1 cellular context compared by ENCODE assay signal in the genomic region with DNA sequence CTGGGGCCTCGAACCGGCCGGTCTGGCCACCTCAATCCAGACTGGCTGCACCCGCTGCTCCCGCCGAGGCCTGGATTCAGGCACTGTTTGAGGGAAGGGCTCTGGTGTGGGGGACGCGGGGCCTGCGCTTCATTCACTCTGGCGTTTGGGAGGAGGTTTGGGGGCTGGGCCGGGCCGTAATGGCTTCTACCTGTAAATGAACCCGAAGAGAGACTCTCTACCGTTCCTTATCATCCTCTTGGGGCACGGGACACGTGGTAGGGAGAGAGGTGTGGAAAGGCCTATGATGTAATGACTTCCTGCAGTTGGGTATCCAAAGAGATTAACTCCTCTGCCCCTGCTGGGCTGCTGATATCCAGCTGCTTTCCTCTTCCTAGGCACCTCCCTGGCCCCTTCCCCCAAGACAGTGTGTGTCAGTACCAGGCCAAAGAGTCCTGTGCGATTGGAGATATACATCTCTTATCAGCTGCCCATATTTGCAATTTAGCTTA.
A peak's percentile ranks its signal among the peaks of the same experiment; 100 is the strongest.
TF ChIP-seq lines count a peak whose summit lies in the region.

No MANE protein-coding gene starts in this region.

TF ChIP-seq in WTC11, 78 proteins besides CTCF, POLR2A, EP300 and RAD21 (continued from another document):
- TF ChIP-seq, protein P1, sequence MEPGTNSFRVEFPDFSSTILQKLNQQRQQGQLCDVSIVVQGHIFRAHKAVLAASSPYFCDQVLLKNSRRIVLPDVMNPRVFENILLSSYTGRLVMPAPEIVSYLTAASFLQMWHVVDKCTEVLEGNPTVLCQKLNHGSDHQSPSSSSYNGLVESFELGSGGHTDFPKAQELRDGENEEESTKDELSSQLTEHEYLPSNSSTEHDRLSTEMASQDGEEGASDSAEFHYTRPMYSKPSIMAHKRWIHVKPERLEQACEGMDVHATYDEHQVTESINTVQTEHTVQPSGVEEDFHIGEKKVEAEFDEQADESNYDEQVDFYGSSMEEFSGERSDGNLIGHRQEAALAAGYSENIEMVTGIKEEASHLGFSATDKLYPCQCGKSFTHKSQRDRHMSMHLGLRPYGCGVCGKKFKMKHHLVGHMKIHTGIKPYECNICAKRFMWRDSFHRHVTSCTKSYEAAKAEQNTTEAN (CRISPR knock-in tag; IDR thresholded peaks at IDR 0.05) = peak; percentile 90
- TF ChIP-seq GTF2I (CRISPR knock-in tag; conservative IDR thresholded peaks at IDR 0.05) (no peak), ZNF423 (CRISPR knock-in tag; IDR thresholded peaks at IDR 0.05) (peak; percentile 79), NR1H2 (CRISPR knock-in tag; IDR thresholded peaks at IDR 0.05) (no peak), MXD4 (CRISPR knock-in tag; IDR thresholded peaks at IDR 0.05; ENCODE audit: borderline replicate concordance) (no peak), SMAD3 (CRISPR knock-in tag; IDR thresholded peaks at IDR 0.05; ENCODE audit: borderline replicate concordance) (peak; percentile 70; the same call in 1 of the 2 replicates), SMAD4 (CRISPR knock-in tag; IDR thresholded peaks at IDR 0.05) (no peak), ZNF121 (CRISPR knock-in tag; IDR thresholded peaks at IDR 0.05) (no peak), HMGA2 (CRISPR knock-in tag; IDR thresholded peaks at IDR 0.05) (no peak), ELF4 (CRISPR knock-in tag; IDR thresholded peaks at IDR 0.05; ENCODE audit: low read depth) (no peak), JUN (CRISPR knock-in tag; IDR thresholded peaks at IDR 0.05) (no peak), IRF2 (CRISPR knock-in tag; IDR thresholded peaks at IDR 0.05; ENCODE audit: borderline replicate concordance, low read depth) (no peak), FOXP1 (CRISPR knock-in tag; IDR thresholded peaks at IDR 0.05; ENCODE audit: borderline replicate concordance) (0 out of 2 replicates have a peak, but pooled peaks have one; percentile 32), PRRX2 (CRISPR knock-in tag; IDR thresholded peaks at IDR 0.05) (no peak; the same call in 1 of the 2 replicates), E2F1 (CRISPR knock-in tag; IDR thresholded peaks at IDR 0.05) (peak; percentile 43; the same call in 1 of the 2 replicates)
